ENCODE assay signal across 35 cellular contexts in the genomic region with DNA sequence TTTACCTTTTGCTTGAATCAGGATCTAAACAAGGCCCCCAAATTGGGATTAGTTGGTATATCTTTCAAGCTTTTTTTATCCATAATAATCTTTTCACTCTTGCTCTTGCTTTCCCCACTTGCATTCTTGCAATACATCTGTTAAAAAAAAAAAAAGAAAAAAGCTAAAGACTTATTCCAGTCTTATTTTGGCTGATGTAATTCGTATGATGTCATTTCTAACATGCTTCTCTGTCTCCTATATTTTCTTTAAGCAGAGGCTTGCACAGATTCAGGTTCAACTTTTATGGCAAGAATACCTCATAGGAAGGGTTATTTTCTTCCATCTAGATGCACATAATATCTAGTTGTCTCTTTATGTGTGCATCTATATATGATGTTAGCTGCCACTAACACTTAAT.
"Had no signal": no experiment of that assay in that cellular context is flagged by ENCODE, and none has a peak within 500 bp of the region (broad histone marks: within the 10 kb centered on the region; RNA-seq: fewer than 3 reads in every experiment).

No MANE protein-coding gene starts in this region.

- H3K36me3 ChIP-seq: MG63 had no signal

- H3K4me3 ChIP-seq: MG63 had no signal

- H3K9me3 ChIP-seq: MG63 had no signal

- DNase-seq: Karpas-422, Kasumi-1, MG63, MM.1S, MV-4-11, NCI-H1048, NCI-H1092, NCI-H1092 treated with DMSO at 0.1 percent for 48 hours, NCI-H1105, NCI-H1105 treated with DMSO at 0.1 percent for 48 hours, NCI-H1417, NCI-H1417 treated with DMSO at 0.1 percent for 48 hours, NCI-H1436, NCI-H1436 treated with DMSO at 0.1 percent for 48 hours, NCI-H146, NCI-H1694, NCI-H1694 treated with DMSO at 0.1 percent for 48 hours, NCI-H187, NCI-H187 treated with DMSO at 0.1 percent for 48 hours, NCI-H1930, NCI-H2029, NCI-H2029 treated with DMSO at 0.1 percent for 48 hours, NCI-H2081, NCI-H2081 treated with DMSO at 0.1 percent for 48 hours, NCI-H2107, NCI-H2171, NCI-H2171 treated with DMSO at 0.1 percent for 48 hours, NCI-H2227 treated with DMSO at 0.1 percent for 48 hours, NCI-H226, NCI-H345, NCI-H446, NCI-H446 treated with DMSO at 0.1 percent for 48 hours, NCI-H510A, NCI-H510A treated with DMSO at 0.1 percent for 48 hours, NCI-H524 had no signal
